Comparison of ENCODE assay signal across 16 cellular contexts in genomic region chr5:142201471-142201887, GRCh38.
DNase-seq lines count a peak whose midpoint lies in the region; ATAC-seq, FAIRE-seq and TF ChIP-seq lines count a peak whose summit lies in the region.
"Had no signal": no experiment of that assay in that cellular context is flagged by ENCODE, and none has a peak within 500 bp of the region (broad histone marks: within the 10 kb centered on the region; RNA-seq: fewer than 3 reads in every experiment).

No MANE protein-coding gene starts in this region.

- H3K4me3 ChIP-seq in AG09309 (ENCODE audit: control insufficient read depth, low read depth, low read length) (no peak overlapping the region), bronchial epithelial cell (ENCODE audit: low read depth, low read length) (no peak overlapping the region)
- H3K4me3 ChIP-seq: gastrocnemius medialis had no signal

- FAIRE-seq in bronchial epithelial cell (lab: Jason Lieb, UNC), result peak; percentile 88

- TF ChIP-seq CTCF in AG09309 (IDR thresholded peaks at IDR 0.05; ENCODE audit: control insufficient read depth, insufficient read depth, low read depth, low read length, missing control alignments) (no peak), bronchial epithelial cell (IDR thresholded peaks at IDR 0.05; ENCODE audit: insufficient read depth, low read length, severe bottlenecking) (no peak)

- no peaks in the 10 kb centered on the region for H3K36me3 ChIP-seq in bronchial epithelial cell (ENCODE audit: control insufficient read depth, insufficient read depth, low read length)
- H3K36me3 ChIP-seq: gastrocnemius medialis had no signal

- DNase-seq in AG09309 (ENCODE audit: low read depth), result peak; percentile 62
- peak; percentile 95 for DNase-seq in LHCN-M2 (ENCODE audit: low read depth)
- peak; percentile 94 for DNase-seq in bronchial epithelial cell (ENCODE audit: low read depth)
- peak; percentile 61 for DNase-seq in kidney glomerular epithelial cell (lab: John Stamatoyannopoulos, UW)
- DNase-seq in NCI-H1105 treated with DMSO at 0.1 percent for 48 hours (lab: John Stamatoyannopoulos, UW), result no peak
- no peak for DNase-seq in NCI-H1436 (lab: John Stamatoyannopoulos, UW)
- DNase-seq: activated CD4-positive, alpha-beta T cell treated with anti-CD3 and anti-CD28 coated beads for 36 hours; C1 segment of cervical spinal cord; gastrocnemius medialis; GF-D8; left colon; NCI-H1694 treated with DMSO at 0.1 percent for 48 hours; stimulated activated CD4-positive, alpha-beta T cell treated with anti-CD3 and anti-CD28 coated beads, Interleukin-12 subunit alpha, Interleukin-12 subunit beta, amount 100 ng/mL, for 4 hours; stimulated activated CD8-positive, alpha-beta memory T cell treated with anti-CD3 and anti-CD28 coated beads, Interleukin-4, amount 100 ng/mL, for 48 hours had no signal

- H3K27me3 ChIP-seq in bronchial epithelial cell (ENCODE audit: control insufficient read depth, insufficient read depth, low read length), result no peaks in the 10 kb centered on the region
- H3K27me3 ChIP-seq: gastrocnemius medialis had no signal

- ATAC-seq in GM21717 (IDR thresholded peaks at IDR 0.05; ENCODE audit: unreplicated experiment) (no peak), GM18517 (IDR thresholded peaks at IDR 0.05; ENCODE audit: unreplicated experiment) (no peak)
- ATAC-seq: activated CD4-positive, alpha-beta T cell treated with anti-CD3 and anti-CD28 coated beads for 36 hours; gastrocnemius medialis; left colon had no signal

Comparison
In these comparisons a context has a peak if more than half of its experiments do, and no peak if none do; other contexts are left out.
1. DNase-seq: peak in AG09309 (single experiment), LHCN-M2 (single experiment), bronchial epithelial cell (single experiment) and kidney glomerular epithelial cell (single experiment); none in NCI-H1105 treated with DMSO at 0.1 percent for 48 hours (single experiment) and NCI-H1436 (single experiment).